ENCODE assay signal across 1 cellular context in genomic region chr1:51750218-51750617, GRCh38.
TF ChIP-seq lines count a peak whose summit lies in the region.

No MANE protein-coding gene starts in this region.

TF ChIP-seq in K562, 482 proteins besides CTCF, POLR2A, EP300 and RAD21 (continued from another document and continues in another):
- TF ChIP-seq ZNF655 (CRISPR knock-in tag; IDR thresholded peaks at IDR 0.05) = no peak
- TF ChIP-seq HDAC2 (IDR thresholded peaks at IDR 0.05) = peak; percentile 34; the same call in 1 of the 2 replicates
- TF ChIP-seq TFAP4 (CRISPR knock-in tag; IDR thresholded peaks at IDR 0.05; ENCODE audit: borderline replicate concordance) = no peak
- TF ChIP-seq NCOA2 (IDR thresholded peaks at IDR 0.05; ENCODE audit: partially characterized antibody in 2 of 2) = no peak
- no peak for TF ChIP-seq TAF1 (IDR thresholded peaks at IDR 0.05; ENCODE audit: control insufficient read depth, extremely low read depth, insufficient read depth, low read length, severe bottlenecking)
- TF ChIP-seq CGGBP1 (CRISPR knock-in tag; IDR thresholded peaks at IDR 0.05) = no peak
- TF ChIP-seq FOS (IDR thresholded peaks at IDR 0.05; ENCODE audit: extremely low read depth, insufficient read length) = peak; percentile 60
- no peak for TF ChIP-seq MTA3 (IDR thresholded peaks at IDR 0.05; ENCODE audit: borderline replicate concordance)
- no peak for TF ChIP-seq DIDO1 (tag; IDR thresholded peaks at IDR 0.05; ENCODE audit: low read depth)
- TF ChIP-seq EP400 (IDR thresholded peaks at IDR 0.05) = peak; percentile 44; the same call in 1 of the 2 replicates
- TF ChIP-seq ZFP30 (CRISPR knock-in tag; IDR thresholded peaks at IDR 0.05; ENCODE audit: borderline replicate concordance) = no peak
- no peak for TF ChIP-seq XRCC5 (IDR thresholded peaks at IDR 0.05; ENCODE audit: low read depth, low read length)
- TF ChIP-seq PURB (CRISPR knock-in tag; IDR thresholded peaks at IDR 0.05; ENCODE audit: low read depth) = no peak
- no peak for TF ChIP-seq RBM14 (IDR thresholded peaks at IDR 0.05; ENCODE audit: borderline replicate concordance, insufficient read depth, low read depth, low read length)
- TF ChIP-seq ATF3 (IDR thresholded peaks at IDR 0.05) = peak; percentile 96
- TF ChIP-seq ATF3 (CRISPR knock-in tag; conservative IDR thresholded peaks at IDR 0.05) = no peak
- TF ChIP-seq RBM17 (IDR thresholded peaks at IDR 0.05; ENCODE audit: borderline replicate concordance, low read depth, low read length) = no peak
- TF ChIP-seq HNRNPH1 (optimal IDR thresholded peaks at IDR 0.05; ENCODE audit: low read depth, low read length) = no peak
- TF ChIP-seq ZNF436 (CRISPR knock-in tag; IDR thresholded peaks at IDR 0.05) = no peak
- no peak for TF ChIP-seq RBBP5 (IDR thresholded peaks at IDR 0.05; ENCODE audit: borderline replicate concordance, insufficient read depth, low read length, poor library complexity, severe bottlenecking)
- no peak for TF ChIP-seq STAT6 (CRISPR knock-in tag; IDR thresholded peaks at IDR 0.05)
- no peak for TF ChIP-seq PCBP2 (IDR thresholded peaks at IDR 0.05; ENCODE audit: low read depth, low read length, poor library complexity, severe bottlenecking)
- no peak for TF ChIP-seq CEBPG (CRISPR knock-in tag; IDR thresholded peaks at IDR 0.05)
- no peak for TF ChIP-seq CEBPG (tag; conservative IDR thresholded peaks at IDR 0.05 in 1 of 2, IDR thresholded peaks at IDR 0.05 in 1 of 2)
- TF ChIP-seq ZNF79 (CRISPR knock-in tag; IDR thresholded peaks at IDR 0.05; ENCODE audit: low read depth) = no peak
- TF ChIP-seq ZNF197 (CRISPR knock-in tag; IDR thresholded peaks at IDR 0.05; ENCODE audit: low read depth) = no peak
- TF ChIP-seq ARHGAP35 (IDR thresholded peaks at IDR 0.05; ENCODE audit: partially characterized antibody) = no peak
- TF ChIP-seq TCF3 (CRISPR knock-in tag; IDR thresholded peaks at IDR 0.05) = no peak
- TF ChIP-seq SIX5 (IDR thresholded peaks at IDR 0.05; ENCODE audit: borderline replicate concordance in 1 of 2, insufficient read depth in 1 of 2, low read depth in 1 of 2, low read length in 2 of 2) = no peak
- no peak for TF ChIP-seq E2F1 (CRISPR knock-in tag; IDR thresholded peaks at IDR 0.05)
- no peak for TF ChIP-seq MBD1 (CRISPR knock-in tag; IDR thresholded peaks at IDR 0.05)
- no peak for TF ChIP-seq POU5F1 (IDR thresholded peaks at IDR 0.05; ENCODE audit: borderline replicate concordance, low read depth, low read length, partially characterized antibody)
- no peak for TF ChIP-seq NR2C1 (IDR thresholded peaks at IDR 0.05)
- no peak for TF ChIP-seq NR2C1 (tag; IDR thresholded peaks at IDR 0.05)
- TF ChIP-seq OTX1 (CRISPR knock-in tag; IDR thresholded peaks at IDR 0.05) = no peak
- no peak for TF ChIP-seq TBP (optimal IDR thresholded peaks at IDR 0.05; ENCODE audit: low read depth, low read length)
- TF ChIP-seq LARP7 (IDR thresholded peaks at IDR 0.05) = no peak
- no peak for TF ChIP-seq TFAM (CRISPR knock-in tag; conservative IDR thresholded peaks at IDR 0.05)
- TF ChIP-seq ZNF551 (CRISPR knock-in tag; IDR thresholded peaks at IDR 0.05) = no peak
- TF ChIP-seq ELK3 (CRISPR knock-in tag; IDR thresholded peaks at IDR 0.05) = no peak
- TF ChIP-seq KDM2B (CRISPR knock-in tag; IDR thresholded peaks at IDR 0.05) = no peak
- no peak for TF ChIP-seq TEAD2 (tag; IDR thresholded peaks at IDR 0.05)
- TF ChIP-seq ATF6 (CRISPR knock-in tag; IDR thresholded peaks at IDR 0.05) = no peak
- no peak for TF ChIP-seq E2F3 (CRISPR knock-in tag; IDR thresholded peaks at IDR 0.05)
- no peak for TF ChIP-seq GTF2E2 (tag; IDR thresholded peaks at IDR 0.05)
- TF ChIP-seq IFI16 (CRISPR knock-in tag; IDR thresholded peaks at IDR 0.05) = no peak
- TF ChIP-seq ETV6 (IDR thresholded peaks at IDR 0.05; ENCODE audit: borderline replicate concordance in 1 of 2, low read depth in 2 of 2, low read length in 1 of 2) = no peak
- TF ChIP-seq ETV6 (CRISPR knock-in tag; IDR thresholded peaks at IDR 0.05; ENCODE audit: borderline replicate concordance) = no peak
- no peak for TF ChIP-seq ZNF232 (CRISPR knock-in tag; IDR thresholded peaks at IDR 0.05)
- no peak for TF ChIP-seq ZKSCAN3 (CRISPR knock-in tag; IDR thresholded peaks at IDR 0.05)
- TF ChIP-seq MTA2 (IDR thresholded peaks at IDR 0.05; ENCODE audit: low read depth) = no peak
- TF ChIP-seq RNF2 (IDR thresholded peaks at IDR 0.05) = no peak
- no peak for TF ChIP-seq MLX (CRISPR knock-in tag; conservative IDR thresholded peaks at IDR 0.05)
- no peak for TF ChIP-seq ZNF586 (CRISPR knock-in tag; conservative IDR thresholded peaks at IDR 0.05)
